ENCODE assay signal across 8 cellular contexts in genomic region chr7:130912910-130913720, GRCh38.
A peak's percentile ranks its signal among the peaks of the same experiment; 100 is the strongest.
DNase-seq lines count a peak whose midpoint lies in the region; ATAC-seq and TF ChIP-seq lines count a peak whose summit lies in the region.

No MANE protein-coding gene starts in this region.

- DNase-seq in NCI-H2081 (lab: John Stamatoyannopoulos, UW), result peak; percentile 29 to 62
- DNase-seq in NCI-H2081 treated with DMSO at 0.1 percent for 48 hours (lab: John Stamatoyannopoulos, UW), result no peak
- peak; percentile 81 for DNase-seq in activated T-cell treated with anti-CD3 and anti-CD28 coated beads, Interleukin-2, amount 50 U/mL, for 1 hour
- peak; percentile 96 for DNase-seq in fibroblast of gingiva (ENCODE audit: low read depth)
- peak; percentile 79 for DNase-seq in transverse colon

- H2AFZ ChIP-seq in OCI-LY1 (ENCODE audit: low read length) (no peak overlapping the region), parathyroid adenoma (no peak overlapping the region)

- no peaks in the 10 kb centered on the region for H3K9me2 ChIP-seq in OCI-LY1 (ENCODE audit: low read depth, low read length)

- H3K36me3 ChIP-seq in OCI-LY1 (ENCODE audit: insufficient read depth, low read length) (peaks cover 37% of the 10 kb centered on the region; the same call in 1 of the 2 replicates), parathyroid adenoma (ENCODE audit: control insufficient read depth, insufficient read depth, low read length) (no peaks in the 10 kb centered on the region), transverse colon (no peaks in the 10 kb centered on the region)

- H3K27ac ChIP-seq in OCI-LY1 (ENCODE audit: low read depth, low read length, poor library complexity, severe bottlenecking) (peak overlapping the region; percentile 81), parathyroid adenoma (peak overlapping the region; percentile 31), transverse colon (peak overlapping the region; percentile 84 to 94 (median 88))

- H3K27me3 ChIP-seq in OCI-LY1 (ENCODE audit: insufficient read depth, low read length) (no peaks in the 10 kb centered on the region), parathyroid adenoma (ENCODE audit: control insufficient read depth, insufficient read depth, low read length) (no peaks in the 10 kb centered on the region), transverse colon (no peaks in the 10 kb centered on the region)

- whole genome bisulfite sequencing in transverse colon (ENCODE audit: low coverage in 1 of 2), 2 donors, result 4 to 10% methylated on average over 5 to 17 of the region's 17 CpGs

- H4K20me1 ChIP-seq in OCI-LY1 (ENCODE audit: insufficient read depth, low read length), result no peaks in the 10 kb centered on the region

- TF ChIP-seq POLR2A in transverse colon (IDR thresholded peaks at IDR 0.05), result peak; percentile 64

- H3K4me1 ChIP-seq in OCI-LY1 (ENCODE audit: insufficient read depth, low read length, severe bottlenecking) (peaks cover 65% of the 10 kb centered on the region), parathyroid adenoma (peaks cover 6% of the 10 kb centered on the region), transverse colon (peaks cover 43 to 92% (median 74%) of the 10 kb centered on the region in 4 donors)

- H3K79me2 ChIP-seq in OCI-LY1 (ENCODE audit: insufficient read depth, low read length) (0 out of 2 replicates have a peak, but pooled peaks cover 7% of the 10 kb centered on the region), parathyroid adenoma (peaks cover 29% of the 10 kb centered on the region)

- peak; percentile 87 for ATAC-seq in HG03045 (IDR thresholded peaks at IDR 0.05; ENCODE audit: unreplicated experiment)

- peak overlapping the region; percentile 63 for H3K4me3 ChIP-seq in OCI-LY1 (ENCODE audit: low read depth, low read length, poor library complexity, severe bottlenecking)
- peak overlapping the region; percentile 14 for H3K4me3 ChIP-seq in parathyroid adenoma (ENCODE audit: low read depth, low read length)
- peak overlapping the region; percentile 21 to 53 (median 31) for H3K4me3 ChIP-seq in transverse colon

- no peaks in the 10 kb centered on the region for H3F3A ChIP-seq in OCI-LY1 (ENCODE audit: insufficient read depth, low read length)

- intact Hi-C loops in transverse colon (cut with DNase I; ENCODE audit: low total_unique reads), result no loop called here

- in situ Hi-C loops in transverse colon (cut with MboI; ENCODE audit: low pct_ligation_motif_present in 1 of 4, low pct_unique_long_range_greater_than_20kb in 1 of 4, low sequenced_read_pairs in 3 of 4), result no loop called here

- TF ChIP-seq EP300 in transverse colon (IDR thresholded peaks at IDR 0.05; ENCODE audit: low read depth), result no peak

- peak overlapping the region; percentile 70 for H3K9ac ChIP-seq in OCI-LY1 (ENCODE audit: low read length)
- no peak overlapping the region for H3K9ac ChIP-seq in parathyroid adenoma

- TF ChIP-seq CTCF in OCI-LY1 (IDR thresholded peaks at IDR 0.05; ENCODE audit: low read length) (no peak), parathyroid adenoma (IDR thresholded peaks at IDR 0.05) (no peak), transverse colon (IDR thresholded peaks at IDR 0.05) (no peak)

- H3K4me2 ChIP-seq in OCI-LY1 (ENCODE audit: low read length) (peak overlapping the region; percentile 92), parathyroid adenoma (ENCODE audit: low read length) (no peak overlapping the region)

- no peaks in the 10 kb centered on the region for H3K9me3 ChIP-seq in OCI-LY1 (ENCODE audit: low read length)
- no peaks in the 10 kb centered on the region for H3K9me3 ChIP-seq in parathyroid adenoma (ENCODE audit: control insufficient read depth, low read length)
- no peaks in the 10 kb centered on the region for H3K9me3 ChIP-seq in transverse colon

Comparison
In these comparisons a context has a peak if more than half of its experiments do, and no peak if none do; other contexts are left out.
1. H3K27ac ChIP-seq: peak in every context shown above with its lines; median percentile 88 in transverse colon; 81 in OCI-LY1; 31 in parathyroid adenoma.